ENCODE assay signal across 22 cellular contexts in the genomic region with DNA sequence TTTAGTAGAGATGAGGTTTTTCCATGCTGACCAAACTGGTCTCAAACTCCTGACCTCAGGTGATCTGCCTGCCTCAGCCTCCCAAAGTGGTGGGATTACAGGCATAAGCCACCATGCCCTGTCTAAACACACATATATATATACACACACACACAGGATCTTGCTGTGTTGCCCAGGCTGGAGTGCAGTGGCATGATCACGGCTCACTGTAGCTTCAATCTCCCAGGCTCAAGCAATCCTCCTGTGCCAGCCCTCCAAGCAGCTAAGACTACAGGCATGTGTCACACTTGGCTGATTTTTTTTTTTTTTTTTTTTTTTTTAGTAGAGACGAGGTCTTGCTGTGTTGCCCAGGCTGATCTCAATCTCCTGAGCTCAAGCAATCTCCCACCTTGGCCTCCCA. TPM values are rescaled to one million over a fixed set of nuclear protein-coding genes. Genes with fewer than 3 reads are reported as not detected.
"Had no signal": no experiment of that assay in that cellular context is flagged by ENCODE, and none has a peak within 500 bp of the region (broad histone marks: within the 10 kb centered on the region; RNA-seq: fewer than 3 reads in every experiment).

No MANE protein-coding gene starts in this region.

RNA-seq across cellular contexts. Expression of gene FBXO40, which starts 6.7 kb away (rescaled TPM):
- total RNA-seq: activated B cell treated with CpG ODN at 0.5 μM for 24 hours; activated CD4-positive, alpha-beta memory T cell treated with anti-CD3 and anti-CD28 coated beads for 36 hours; activated CD4-positive, alpha-beta T cell treated with anti-CD3 and anti-CD28 coated beads, Interleukin-2, amount 10 ng/mL, durations not matched to agents 24 days and 14 days; activated CD8-positive, alpha-beta memory T cell treated with anti-CD3 and anti-CD28 coated beads for 36 hours; activated CD8-positive, alpha-beta T cell treated with anti-CD3 and anti-CD28 coated beads for 36 hours; activated naive CD4-positive, alpha-beta T cell treated with anti-CD3 and anti-CD28 coated beads for 36 hours; activated naive CD4-positive, alpha-beta T cell treated with anti-CD3 and anti-CD28 coated beads, Interleukin-2, amount 50 U/mL, for 72 hours; activated naive CD8-positive, alpha-beta T cell treated with anti-CD3 and anti-CD28 coated beads for 36 hours; activated T-cell treated with anti-CD3 and anti-CD28 coated beads, Interleukin-2, amount 50 U/mL, for 4 hours; activated T-cell treated with anti-CD3 and anti-CD28 coated beads, Interleukin-2, amount 50 U/mL, for 72 hours; activated T-helper 1 cell treated with anti-CD3 and anti-CD28 coated beads, Interleukin-12 subunit alpha, Interleukin-12 subunit beta, Interleukin-2, Interleukin-4 antibody, amounts not matched to agents 30 ng/mL and 10 ng/mL and 1 ng/mL, durations not matched to agents 14 hours and 24 hours and 36 hours; activated T-helper 17 cell treated with anti-CD3 and anti-CD28 coated beads, Interleukin-2, amount 50 U/mL, for 72 hours; astrocyte; body of pancreas; breast epithelium; T-cell; T-helper 1 cell treated with Interleukin-12 subunit alpha and Interleukin-12 subunit beta and Interleukin-4 antibody, amounts not matched to agents 30 ng/mL and 1 ng/mL, for 36 hours; T-helper 2 cell treated with Interferon-gamma antibody and Interleukin-4, amounts not matched to agents 100 ng/mL and 5 ng/mL, for 36 hours had no signal
- polyA plus RNA-seq: aorta had no signal

RNA-seq across cellular contexts. Expression of gene ARGFX, which starts 32.2 kb away (rescaled TPM):
- total RNA-seq: activated B cell treated with CpG ODN at 0.5 μM for 24 hours; activated CD4-positive, alpha-beta memory T cell treated with anti-CD3 and anti-CD28 coated beads for 36 hours; activated CD4-positive, alpha-beta T cell treated with anti-CD3 and anti-CD28 coated beads, Interleukin-2, amount 10 ng/mL, durations not matched to agents 24 days and 14 days; activated CD8-positive, alpha-beta memory T cell treated with anti-CD3 and anti-CD28 coated beads for 36 hours; activated CD8-positive, alpha-beta T cell treated with anti-CD3 and anti-CD28 coated beads for 36 hours; activated naive CD4-positive, alpha-beta T cell treated with anti-CD3 and anti-CD28 coated beads for 36 hours; activated naive CD4-positive, alpha-beta T cell treated with anti-CD3 and anti-CD28 coated beads, Interleukin-2, amount 50 U/mL, for 72 hours; activated naive CD8-positive, alpha-beta T cell treated with anti-CD3 and anti-CD28 coated beads for 36 hours; activated T-cell treated with anti-CD3 and anti-CD28 coated beads, Interleukin-2, amount 50 U/mL, for 4 hours; activated T-cell treated with anti-CD3 and anti-CD28 coated beads, Interleukin-2, amount 50 U/mL, for 72 hours; activated T-helper 1 cell treated with anti-CD3 and anti-CD28 coated beads, Interleukin-12 subunit alpha, Interleukin-12 subunit beta, Interleukin-2, Interleukin-4 antibody, amounts not matched to agents 30 ng/mL and 10 ng/mL and 1 ng/mL, durations not matched to agents 14 hours and 24 hours and 36 hours; activated T-helper 17 cell treated with anti-CD3 and anti-CD28 coated beads, Interleukin-2, amount 50 U/mL, for 72 hours; adrenal gland; aorta; astrocyte; body of pancreas; breast epithelium; cardiac septum; T-cell; T-helper 1 cell treated with Interleukin-12 subunit alpha and Interleukin-12 subunit beta and Interleukin-4 antibody, amounts not matched to agents 30 ng/mL and 1 ng/mL, for 36 hours; T-helper 17 cell; T-helper 2 cell treated with Interferon-gamma antibody and Interleukin-4, amounts not matched to agents 100 ng/mL and 5 ng/mL, for 36 hours had no signal
- polyA plus RNA-seq: adrenal gland, aorta had no signal
